In the genomic region with DNA sequence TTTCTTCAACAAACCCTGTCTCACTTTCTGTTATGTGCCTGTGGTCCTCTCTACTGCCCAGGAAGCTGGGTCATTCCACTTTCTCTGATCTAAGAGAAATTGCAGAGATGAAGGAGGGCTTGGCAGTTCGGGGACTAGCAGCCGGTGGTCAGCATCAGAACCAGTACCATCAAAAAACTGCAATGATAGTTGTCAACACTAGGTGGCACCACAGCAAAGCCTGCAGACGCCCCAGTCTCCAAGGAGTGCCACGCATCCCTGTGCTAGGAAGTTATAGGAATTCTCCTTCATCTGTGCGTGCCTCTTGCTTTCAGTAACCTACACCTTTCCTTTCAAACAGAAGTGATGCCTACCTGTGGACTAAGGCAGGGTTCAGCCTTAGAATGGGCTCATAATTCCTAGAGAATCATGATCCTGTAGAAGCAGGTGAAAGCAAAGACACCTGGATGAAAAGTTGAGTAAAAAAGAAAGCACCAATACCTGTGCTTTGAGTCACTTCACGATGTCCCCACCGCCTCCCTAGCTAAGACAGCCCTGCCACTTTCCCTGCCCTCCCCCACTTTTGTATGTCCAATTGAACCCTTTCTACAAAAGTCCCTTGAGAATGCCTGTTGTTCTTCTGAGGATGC, we compare ENCODE assay signal across 8 cellular contexts.
DNase-seq lines count a peak whose midpoint lies in the region; ATAC-seq and TF ChIP-seq lines count a peak whose summit lies in the region.

No MANE protein-coding gene starts in this region.

- no peaks in the 10 kb centered on the region for H3K36me3 Mint-ChIP-seq in activated T-cell treated with anti-CD3 and anti-CD28 coated beads, Interleukin-2, amount 50 U/mL, for 72 hours (ENCODE audit: insufficient read depth in 2 of 2)

- no peak overlapping the region for H3K27ac Mint-ChIP-seq in activated T-cell treated with anti-CD3 and anti-CD28 coated beads, Interleukin-2, amount 50 U/mL, for 72 hours

- peaks cover 4% of the 10 kb centered on the region for H3K4me1 Mint-ChIP-seq in activated T-cell treated with anti-CD3 and anti-CD28 coated beads, Interleukin-2, amount 50 U/mL, for 72 hours (ENCODE audit: low read depth)

- H3K9me3 Mint-ChIP-seq in activated T-cell treated with anti-CD3 and anti-CD28 coated beads, Interleukin-2, amount 50 U/mL, for 72 hours: no peaks in the 10 kb centered on the region

- no peak overlapping the region for H3K4me3 Mint-ChIP-seq in activated T-cell treated with anti-CD3 and anti-CD28 coated beads, Interleukin-2, amount 50 U/mL, for 72 hours

- DNase-seq in activated T-cell treated with anti-CD3 and anti-CD28 coated beads, Interleukin-2, amount 50 U/mL, for 72 hours: peak; percentile 31
- no peak for DNase-seq in activated T-cell treated with anti-CD3 and anti-CD28 coated beads, Interleukin-2, amount 50 U/mL, for 1 hour
- peak; percentile 46 for DNase-seq in HPDE6-E6E7 (ENCODE audit: extremely low spot score)
- DNase-seq in mucosa of gallbladder (ENCODE audit: low spot score): peak; percentile 33
- DNase-seq in NCI-H146 treated with DMSO at 0.1 percent for 48 hours (lab: John Stamatoyannopoulos, UW; ENCODE audit: unreplicated experiment): no peak

- H3K27me3 Mint-ChIP-seq in activated T-cell treated with anti-CD3 and anti-CD28 coated beads, Interleukin-2, amount 50 U/mL, for 72 hours (ENCODE audit: low read depth): no peaks in the 10 kb centered on the region

- ATAC-seq in activated T-cell treated with anti-CD3 and anti-CD28 coated beads, Interleukin-2, amount 50 U/mL, for 72 hours (replicated peaks in 1 of 2): peak in 1 of 2 donors; percentile 46
- peak; percentile 95 for ATAC-seq in SK-N-SH treated with all-trans-retinoic acid at 6 μM for 48 hours
- peak; percentile 65 for ATAC-seq in esophagus mucosa
- ATAC-seq in GM18517 (IDR thresholded peaks at IDR 0.05; ENCODE audit: unreplicated experiment): no peak

TF ChIP-seq in SK-N-SH treated with all-trans-retinoic acid at 6 μM for 48 hours, 23 proteins besides CTCF, POLR2A, EP300 and RAD21:
- TF ChIP-seq ZNF565 (CRISPR knock-in tag; conservative IDR thresholded peaks at IDR 0.05; ENCODE audit: low read depth): no peak
- no peak for TF ChIP-seq ZC3H10 (CRISPR knock-in tag; IDR thresholded peaks at IDR 0.05)
- TF ChIP-seq, protein P1, sequence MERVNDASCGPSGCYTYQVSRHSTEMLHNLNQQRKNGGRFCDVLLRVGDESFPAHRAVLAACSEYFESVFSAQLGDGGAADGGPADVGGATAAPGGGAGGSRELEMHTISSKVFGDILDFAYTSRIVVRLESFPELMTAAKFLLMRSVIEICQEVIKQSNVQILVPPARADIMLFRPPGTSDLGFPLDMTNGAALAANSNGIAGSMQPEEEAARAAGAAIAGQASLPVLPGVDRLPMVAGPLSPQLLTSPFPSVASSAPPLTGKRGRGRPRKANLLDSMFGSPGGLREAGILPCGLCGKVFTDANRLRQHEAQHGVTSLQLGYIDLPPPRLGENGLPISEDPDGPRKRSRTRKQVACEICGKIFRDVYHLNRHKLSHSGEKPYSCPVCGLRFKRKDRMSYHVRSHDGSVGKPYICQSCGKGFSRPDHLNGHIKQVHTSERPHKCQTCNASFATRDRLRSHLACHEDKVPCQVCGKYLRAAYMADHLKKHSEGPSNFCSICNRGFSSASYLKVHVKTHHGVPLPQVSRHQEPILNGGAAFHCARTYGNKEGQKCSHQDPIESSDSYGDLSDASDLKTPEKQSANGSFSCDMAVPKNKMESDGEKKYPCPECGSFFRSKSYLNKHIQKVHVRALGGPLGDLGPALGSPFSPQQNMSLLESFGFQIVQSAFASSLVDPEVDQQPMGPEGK (CRISPR knock-in tag; IDR thresholded peaks at IDR 0.05; ENCODE audit: borderline replicate concordance): no peak
- TF ChIP-seq ZNF70 (CRISPR knock-in tag; IDR thresholded peaks at IDR 0.05): no peak
- TF ChIP-seq ZNF8 (CRISPR knock-in tag; IDR thresholded peaks at IDR 0.05): no peak
- TF ChIP-seq, protein P2, sequence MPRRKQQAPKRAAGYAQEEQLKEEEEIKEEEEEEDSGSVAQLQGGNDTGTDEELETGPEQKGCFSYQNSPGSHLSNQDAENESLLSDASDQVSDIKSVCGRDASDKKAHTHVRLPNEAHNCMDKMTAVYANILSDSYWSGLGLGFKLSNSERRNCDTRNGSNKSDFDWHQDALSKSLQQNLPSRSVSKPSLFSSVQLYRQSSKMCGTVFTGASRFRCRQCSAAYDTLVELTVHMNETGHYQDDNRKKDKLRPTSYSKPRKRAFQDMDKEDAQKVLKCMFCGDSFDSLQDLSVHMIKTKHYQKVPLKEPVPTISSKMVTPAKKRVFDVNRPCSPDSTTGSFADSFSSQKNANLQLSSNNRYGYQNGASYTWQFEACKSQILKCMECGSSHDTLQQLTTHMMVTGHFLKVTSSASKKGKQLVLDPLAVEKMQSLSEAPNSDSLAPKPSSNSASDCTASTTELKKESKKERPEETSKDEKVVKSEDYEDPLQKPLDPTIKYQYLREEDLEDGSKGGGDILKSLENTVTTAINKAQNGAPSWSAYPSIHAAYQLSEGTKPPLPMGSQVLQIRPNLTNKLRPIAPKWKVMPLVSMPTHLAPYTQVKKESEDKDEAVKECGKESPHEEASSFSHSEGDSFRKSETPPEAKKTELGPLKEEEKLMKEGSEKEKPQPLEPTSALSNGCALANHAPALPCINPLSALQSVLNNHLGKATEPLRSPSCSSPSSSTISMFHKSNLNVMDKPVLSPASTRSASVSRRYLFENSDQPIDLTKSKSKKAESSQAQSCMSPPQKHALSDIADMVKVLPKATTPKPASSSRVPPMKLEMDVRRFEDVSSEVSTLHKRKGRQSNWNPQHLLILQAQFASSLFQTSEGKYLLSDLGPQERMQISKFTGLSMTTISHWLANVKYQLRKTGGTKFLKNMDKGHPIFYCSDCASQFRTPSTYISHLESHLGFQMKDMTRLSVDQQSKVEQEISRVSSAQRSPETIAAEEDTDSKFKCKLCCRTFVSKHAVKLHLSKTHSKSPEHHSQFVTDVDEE (CRISPR knock-in tag; IDR thresholded peaks at IDR 0.05): no peak
- TF ChIP-seq PPARA (CRISPR knock-in tag; IDR thresholded peaks at IDR 0.05; ENCODE audit: borderline replicate concordance): no peak
- TF ChIP-seq ARNTL (CRISPR knock-in tag; IDR thresholded peaks at IDR 0.05; ENCODE audit: borderline replicate concordance, low read depth): no peak
- TF ChIP-seq, protein P3, sequence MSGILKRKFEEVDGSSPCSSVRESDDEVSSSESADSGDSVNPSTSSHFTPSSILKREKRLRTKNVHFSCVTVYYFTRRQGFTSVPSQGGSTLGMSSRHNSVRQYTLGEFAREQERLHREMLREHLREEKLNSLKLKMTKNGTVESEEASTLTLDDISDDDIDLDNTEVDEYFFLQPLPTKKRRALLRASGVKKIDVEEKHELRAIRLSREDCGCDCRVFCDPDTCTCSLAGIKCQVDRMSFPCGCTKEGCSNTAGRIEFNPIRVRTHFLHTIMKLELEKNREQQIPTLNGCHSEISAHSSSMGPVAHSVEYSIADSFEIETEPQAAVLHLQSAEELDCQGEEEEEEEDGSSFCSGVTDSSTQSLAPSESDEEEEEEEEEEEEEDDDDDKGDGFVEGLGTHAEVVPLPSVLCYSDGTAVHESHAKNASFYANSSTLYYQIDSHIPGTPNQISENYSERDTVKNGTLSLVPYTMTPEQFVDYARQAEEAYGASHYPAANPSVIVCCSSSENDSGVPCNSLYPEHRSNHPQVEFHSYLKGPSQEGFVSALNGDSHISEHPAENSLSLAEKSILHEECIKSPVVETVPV (CRISPR knock-in tag; IDR thresholded peaks at IDR 0.05): no peak
- TF ChIP-seq BACH2 (CRISPR knock-in tag; IDR thresholded peaks at IDR 0.05; ENCODE audit: borderline replicate concordance): no peak
- TF ChIP-seq, protein P4, sequence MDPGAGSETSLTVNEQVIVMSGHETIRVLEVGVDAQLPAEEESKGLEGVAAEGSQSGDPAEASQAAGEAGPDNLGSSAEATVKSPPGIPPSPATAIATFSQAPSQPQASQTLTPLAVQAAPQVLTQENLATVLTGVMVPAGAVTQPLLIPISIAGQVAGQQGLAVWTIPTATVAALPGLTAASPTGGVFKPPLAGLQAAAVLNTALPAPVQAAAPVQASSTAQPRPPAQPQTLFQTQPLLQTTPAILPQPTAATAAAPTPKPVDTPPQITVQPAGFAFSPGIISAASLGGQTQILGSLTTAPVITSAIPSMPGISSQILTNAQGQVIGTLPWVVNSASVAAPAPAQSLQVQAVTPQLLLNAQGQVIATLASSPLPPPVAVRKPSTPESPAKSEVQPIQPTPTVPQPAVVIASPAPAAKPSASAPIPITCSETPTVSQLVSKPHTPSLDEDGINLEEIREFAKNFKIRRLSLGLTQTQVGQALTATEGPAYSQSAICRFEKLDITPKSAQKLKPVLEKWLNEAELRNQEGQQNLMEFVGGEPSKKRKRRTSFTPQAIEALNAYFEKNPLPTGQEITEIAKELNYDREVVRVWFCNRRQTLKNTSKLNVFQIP (CRISPR knock-in tag; IDR thresholded peaks at IDR 0.05; ENCODE audit: borderline replicate concordance, low read depth): no peak
- no peak for TF ChIP-seq RARB (CRISPR knock-in tag; IDR thresholded peaks at IDR 0.05)
- TF ChIP-seq ZFP3 (CRISPR knock-in tag; IDR thresholded peaks at IDR 0.05): no peak
- TF ChIP-seq CSDC2 (CRISPR knock-in tag; IDR thresholded peaks at IDR 0.05): no peak
- TF ChIP-seq ZFP30 (CRISPR knock-in tag; IDR thresholded peaks at IDR 0.05): no peak
- no peak for TF ChIP-seq ISL1 (CRISPR knock-in tag; IDR thresholded peaks at IDR 0.05)

Comparison
In these comparisons a context has a peak if more than half of its experiments do, and no peak if none do; other contexts are left out.
1. DNase-seq: peak in activated T-cell treated with anti-CD3 and anti-CD28 coated beads, Interleukin-2, amount 50 U/mL, for 72 hours (2 of 2), HPDE6-E6E7 (single experiment) and mucosa of gallbladder (single experiment); none in activated T-cell treated with anti-CD3 and anti-CD28 coated beads, Interleukin-2, amount 50 U/mL, for 1 hour (single experiment) and NCI-H146 treated with DMSO at 0.1 percent for 48 hours (single experiment).